Comparison of ENCODE assay signal across 1 cellular context in the genomic region with DNA sequence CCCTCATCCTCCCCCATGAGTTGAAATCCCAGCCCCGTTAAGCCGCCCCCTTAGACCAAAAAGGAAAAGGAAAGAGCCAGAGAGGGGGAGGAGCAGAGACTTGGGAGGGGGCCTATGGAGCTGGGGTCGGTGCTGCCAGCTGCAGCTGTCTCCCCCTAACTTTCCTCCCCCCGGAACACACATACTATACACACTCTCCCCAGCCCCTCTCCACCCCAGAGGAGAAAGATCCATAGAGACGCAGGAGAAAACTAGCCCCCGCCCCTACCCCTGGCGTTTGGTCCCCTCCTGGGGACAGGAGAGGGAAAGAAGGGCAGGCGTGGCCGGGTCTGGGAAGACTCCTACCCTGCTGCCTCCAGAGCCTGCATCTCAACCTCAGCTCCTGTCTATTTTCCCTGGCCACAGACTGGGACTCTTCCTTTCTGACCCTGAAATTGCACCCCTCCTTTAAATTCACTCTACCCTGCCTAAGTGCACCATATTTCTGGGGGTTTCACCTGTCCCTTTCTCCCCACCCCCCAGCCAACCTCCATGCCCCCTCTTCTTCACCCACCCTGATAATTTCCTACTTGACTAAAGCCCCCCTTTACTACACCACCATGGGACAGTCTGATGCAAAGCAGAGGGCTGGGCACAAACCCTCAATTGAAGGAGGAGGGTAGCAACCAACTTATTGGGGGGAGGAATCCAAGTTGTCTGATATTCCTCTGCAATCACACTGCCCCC.
TF ChIP-seq lines count a peak whose summit lies in the region.

No MANE protein-coding gene starts in this region.

TF ChIP-seq in A549, 52 proteins besides CTCF, POLR2A, EP300 and RAD21:
- TF ChIP-seq NR3C1 (IDR thresholded peaks at IDR 0.05) (no peak), ELK1 (IDR thresholded peaks at IDR 0.05; ENCODE audit: low read depth, low read length) (no peak), ZSCAN20 (CRISPR knock-in tag; IDR thresholded peaks at IDR 0.05) (no peak), MAX (IDR thresholded peaks at IDR 0.05) (no peak), HDAC2 (IDR thresholded peaks at IDR 0.05) (no peak), RARB (CRISPR knock-in tag; IDR thresholded peaks at IDR 0.05) (no peak), RFX5 (IDR thresholded peaks at IDR 0.05) (no peak), RNF2 (IDR thresholded peaks at IDR 0.05; ENCODE audit: borderline replicate concordance, low read depth) (no peak)
- TF ChIP-seq, protein P1, sequence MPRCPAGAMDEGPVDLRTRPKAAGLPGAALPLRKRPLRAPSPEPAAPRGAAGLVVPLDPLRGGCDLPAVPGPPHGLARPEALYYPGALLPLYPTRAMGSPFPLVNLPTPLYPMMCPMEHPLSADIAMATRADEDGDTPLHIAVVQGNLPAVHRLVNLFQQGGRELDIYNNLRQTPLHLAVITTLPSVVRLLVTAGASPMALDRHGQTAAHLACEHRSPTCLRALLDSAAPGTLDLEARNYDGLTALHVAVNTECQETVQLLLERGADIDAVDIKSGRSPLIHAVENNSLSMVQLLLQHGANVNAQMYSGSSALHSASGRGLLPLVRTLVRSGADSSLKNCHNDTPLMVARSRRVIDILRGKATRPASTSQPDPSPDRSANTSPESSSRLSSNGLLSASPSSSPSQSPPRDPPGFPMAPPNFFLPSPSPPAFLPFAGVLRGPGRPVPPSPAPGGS (IDR thresholded peaks at IDR 0.05), result no peak
TF ChIP-seq in A549: peak in this region for 0.
